Comparison of ENCODE assay signal across 11 cellular contexts in genomic region chr4:25865586-25865985, GRCh38. TPM values are rescaled to one million over a fixed set of nuclear protein-coding genes. Genes with fewer than 3 reads are reported as not detected.
DNase-seq lines count a peak whose midpoint lies in the region; ATAC-seq, FAIRE-seq and TF ChIP-seq lines count a peak whose summit lies in the region.
"Had no signal": no experiment of that assay in that cellular context is flagged by ENCODE, and none has a peak within 500 bp of the region (broad histone marks: within the 10 kb centered on the region; RNA-seq: fewer than 3 reads in every experiment).

No MANE protein-coding gene starts in this region.

- TF ChIP-seq CTCF in Peyer's patch (IDR thresholded peaks at IDR 0.05), result no peak
- TF ChIP-seq CTCF in hepatocyte (IDR thresholded peaks at IDR 0.05; ENCODE audit: poor library complexity), result no peak

- 63% methylated on average over 4 of the region's 4 CpGs for WGBS in hepatocyte (ENCODE audit: low lambda C conversion rate, missing lambda C conversion rate)

- H3K27ac ChIP-seq in Peyer's patch, result peak overlapping the region; percentile 63 to 96 (median 90)
- H3K27ac ChIP-seq in hepatocyte, result no peak overlapping the region
- H3K27ac ChIP-seq: ascending aorta, KMS-11 had no signal

- no peaks in the 10 kb centered on the region for H3K9me2 ChIP-seq in hepatocyte (replicated peaks; ENCODE audit: insufficient read depth)

- peak in 1 of 2 donors; percentile 45 for TF ChIP-seq POLR2A in Peyer's patch (IDR thresholded peaks at IDR 0.05)

- peaks cover 4% of the 10 kb centered on the region for H3K79me2 ChIP-seq in hepatocyte

- peak; percentile 53 for DNase-seq in 8988T
- no peak for DNase-seq in GM19239 (ENCODE audit: insufficient read length, low spot score)
- peak; percentile 31 to 91 (median 81) for DNase-seq in Peyer's patch
- peak; percentile 75 for DNase-seq in hepatocyte (ENCODE audit: low spot score)
- no peak for DNase-seq in T-helper 9 cell
- DNase-seq in GOT3 (lab: John Stamatoyannopoulos, UW), result no peak
- no peak for DNase-seq in NCI-H2107 (lab: John Stamatoyannopoulos, UW)

- no peaks in the 10 kb centered on the region for H4K20me1 ChIP-seq in hepatocyte (ENCODE audit: insufficient read depth, poor library complexity, severe bottlenecking)

- H3K9me3 ChIP-seq in Peyer's patch, result no peaks in the 10 kb centered on the region
- no peaks in the 10 kb centered on the region for H3K9me3 ChIP-seq in hepatocyte (ENCODE audit: low read depth)
- H3K9me3 ChIP-seq: ascending aorta had no signal

- peak; percentile 53 for FAIRE-seq in GM19239 (lab: Jason Lieb, UNC)
- FAIRE-seq: frontal cortex had no signal

- no peaks in the 10 kb centered on the region for H3K27me3 ChIP-seq in Peyer's patch
- H3K27me3 ChIP-seq in hepatocyte, result peaks cover 2% of the 10 kb centered on the region
- H3K27me3 ChIP-seq: ascending aorta had no signal

- H3K36me3 ChIP-seq in Peyer's patch (no peaks in the 10 kb centered on the region), hepatocyte (replicated peaks; ENCODE audit: insufficient read depth, low read depth) (no peaks in the 10 kb centered on the region)
- H3K36me3 ChIP-seq: ascending aorta had no signal

- H3K4me1 ChIP-seq in Peyer's patch (peaks cover 0 to 32% (median 7%) of the 10 kb centered on the region in 4 donors), hepatocyte (ENCODE audit: insufficient read depth) (peaks cover 10% of the 10 kb centered on the region)

- H2AFZ ChIP-seq in hepatocyte, result no peak overlapping the region

- H3K4me2 ChIP-seq in hepatocyte, result no peak overlapping the region
- H3K4me2 ChIP-seq: KMS-11 had no signal

- H3K4me3 ChIP-seq in Peyer's patch (no peak overlapping the region), hepatocyte (no peak overlapping the region)
- H3K4me3 ChIP-seq: ascending aorta had no signal

- no peak for ATAC-seq in GM18870 (IDR thresholded peaks at IDR 0.05; ENCODE audit: unreplicated experiment)

RNA-seq across cellular contexts. Expression of gene SEL1L3, which starts 2.8 kb away (rescaled TPM):
- total RNA-seq in Peyer's patch (100 to 1,000 TPM in 3 of 4 donors, 10 to 100 TPM in 1; 91.4 to 194 (median 134) TPM), hepatocyte (40.7 and 56.2 TPM in 2 replicates)
- polyA plus RNA-seq in hepatocyte, result 9.0 and 13.7 TPM in 2 replicates

RNA-seq across cellular contexts. Expression of gene SMIM20, which starts 48.4 kb away (rescaled TPM):
- total RNA-seq in Peyer's patch, result 10 to 100 TPM; 11.6 to 55.7 (median 31.3) TPM
- 54.5 and 60.0 TPM in 2 replicates for total RNA-seq in hepatocyte
- 40.8 and 55.8 TPM in 2 replicates for polyA plus RNA-seq in hepatocyte

Comparison
In these comparisons a context has a peak if more than half of its experiments do, and no peak if none do; other contexts are left out.
1. DNase-seq: peak in 8988T (single experiment), Peyer's patch (3 of 3) and hepatocyte (single experiment); none in GM19239 (single experiment), T-helper 9 cell (single experiment), GOT3 (single experiment) and NCI-H2107 (single experiment).